Comparison of ENCODE assay signal across 1 cellular context in genomic region chr9:86983260-86984255, GRCh38.
TF ChIP-seq lines count a peak whose summit lies in the region.

No MANE protein-coding gene starts in this region.

TF ChIP-seq in HEK293, 187 proteins besides CTCF, POLR2A, EP300 and RAD21 (continued from another document and continues in another):
- TF ChIP-seq ZNF280D (tag by site-specific recombination; IDR thresholded peaks at IDR 0.05) (no peak), ZNF112 (tag by site-specific recombination; IDR thresholded peaks at IDR 0.05) (no peak), ZNF677 (tag by site-specific recombination; IDR thresholded peaks at IDR 0.05) (no peak), ZNF621 (tag by site-specific recombination; IDR thresholded peaks at IDR 0.05) (no peak), ZNF501 (tag by site-specific recombination; IDR thresholded peaks at IDR 0.05) (peak; percentile 36), ZNF398 (tag by site-specific recombination; IDR thresholded peaks at IDR 0.05) (peak; percentile 89), ZNF140 (tag by site-specific recombination; IDR thresholded peaks at IDR 0.05) (no peak), ZNF518A (tag by site-specific recombination; conservative IDR thresholded peaks at IDR 0.05; ENCODE audit: low read depth) (peak; percentile 29; the same call in 1 of the 2 replicates), EGR2 (tag by site-specific recombination; IDR thresholded peaks at IDR 0.05; ENCODE audit: low read depth) (peak; percentile 51; the same call in 1 of the 2 replicates), ZNF776 (tag by site-specific recombination; IDR thresholded peaks at IDR 0.05; ENCODE audit: borderline replicate concordance) (no peak), ZSCAN18 (tag by site-specific recombination; IDR thresholded peaks at IDR 0.05) (no peak), ZFHX2 (tag by site-specific recombination; conservative IDR thresholded peaks at IDR 0.05) (peak; percentile 70), ZFP69B (tag by site-specific recombination; IDR thresholded peaks at IDR 0.05) (peak; percentile 56), ZNF561 (tag by site-specific recombination; IDR thresholded peaks at IDR 0.05; ENCODE audit: borderline replicate concordance) (no peak), ZBTB8A (tag by site-specific recombination; IDR thresholded peaks at IDR 0.05) (peak; percentile 61), PATZ1 (tag by site-specific recombination; IDR thresholded peaks at IDR 0.05) (peak; percentile 61), ZNF121 (tag by site-specific recombination; IDR thresholded peaks at IDR 0.05) (no peak), ZBTB10 (tag by site-specific recombination; IDR thresholded peaks at IDR 0.05) (no peak), ZNF366 (tag by site-specific recombination; conservative IDR thresholded peaks at IDR 0.05) (peak; percentile 89), TSHZ1 (tag by site-specific recombination; IDR thresholded peaks at IDR 0.05; ENCODE audit: borderline replicate concordance) (peak; percentile 81; the same call in 1 of the 2 replicates), PRDM6 (tag by site-specific recombination; IDR thresholded peaks at IDR 0.05) (peak; percentile 87), KLF16 (tag by site-specific recombination; IDR thresholded peaks at IDR 0.05) (no peak), ZNF48 (tag by site-specific recombination; IDR thresholded peaks at IDR 0.05) (no peak), ZNF76 (tag by site-specific recombination; IDR thresholded peaks at IDR 0.05; ENCODE audit: borderline replicate concordance, low read depth) (peak; percentile 16; the same call in 1 of the 2 replicates), ZNF548 (tag by site-specific recombination; IDR thresholded peaks at IDR 0.05) (no peak), ZNF558 (tag by site-specific recombination; IDR thresholded peaks at IDR 0.05) (peak; percentile 86), RBAK (tag by site-specific recombination; IDR thresholded peaks at IDR 0.05) (no peak), ZNF266 (tag by site-specific recombination; IDR thresholded peaks at IDR 0.05; ENCODE audit: low read depth) (no peak), OSR2 (tag by site-specific recombination; IDR thresholded peaks at IDR 0.05) (peak; percentile 42), ZNF626 (tag by site-specific recombination; IDR thresholded peaks at IDR 0.05) (no peak), INSM2 (tag by site-specific recombination; IDR thresholded peaks at IDR 0.05) (peak; percentile 99), ZNF133 (tag by site-specific recombination; IDR thresholded peaks at IDR 0.05) (no peak)
